In the genomic region with DNA sequence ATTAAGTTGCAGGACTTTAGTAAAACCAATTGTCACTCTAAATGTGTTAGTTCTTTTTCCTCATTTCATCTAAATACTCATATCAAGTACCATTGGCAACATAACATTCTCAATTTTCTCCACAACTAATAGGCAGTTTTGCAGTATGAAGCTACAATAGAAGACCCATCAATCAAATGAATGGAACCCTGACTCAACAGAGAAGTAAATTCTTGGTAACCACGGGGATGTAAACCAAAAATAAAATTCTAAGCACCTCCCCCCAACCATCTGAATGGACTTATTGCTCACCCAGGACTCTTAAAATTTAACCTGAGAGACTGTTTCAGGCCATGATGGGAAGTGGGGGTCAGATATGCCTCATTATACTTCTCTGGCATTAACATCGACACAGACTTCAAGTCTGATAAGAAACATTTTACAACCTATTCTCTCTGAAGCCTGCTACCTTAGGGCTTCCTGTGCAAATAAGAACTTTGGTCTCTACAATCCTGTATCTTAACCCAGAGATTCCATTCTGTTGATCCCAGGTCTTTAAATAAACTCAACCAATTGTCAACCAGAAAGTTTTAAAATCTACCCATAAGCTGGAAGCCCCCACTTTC, we compare ENCODE assay signal across 23 cellular contexts.
DNase-seq lines count a peak whose midpoint lies in the region; ATAC-seq and TF ChIP-seq lines count a peak whose summit lies in the region.
"Had no signal": no experiment of that assay in that cellular context is flagged by ENCODE, and none has a peak within 500 bp of the region (broad histone marks: within the 10 kb centered on the region; RNA-seq: fewer than 3 reads in every experiment).

No MANE protein-coding gene starts in this region.

- no peak for TF ChIP-seq CTCF in OCI-LY3 (IDR thresholded peaks at IDR 0.05; ENCODE audit: low read depth, low read length)
- TF ChIP-seq CTCF in fibroblast of lung (conservative IDR thresholded peaks at IDR 0.05 in 1 of 2, IDR thresholded peaks at IDR 0.05 in 1 of 2; ENCODE audit: low read depth in 1 of 2, low read length in 2 of 2), result no peak
- TF ChIP-seq CTCF in retinal pigment epithelial cell (conservative IDR thresholded peaks at IDR 0.05; ENCODE audit: low read depth, low read length), result no peak

- H3K4me3 ChIP-seq in OCI-LY3 (ENCODE audit: low read length) (no peak overlapping the region), fibroblast of lung (replicated peaks in 1 of 4; ENCODE audit: control extremely low read depth in 1 of 4, insufficient read depth in 1 of 4, low read depth in 3 of 4, low read length in 4 of 4) (no peak overlapping the region), retinal pigment epithelial cell (ENCODE audit: low read length) (no peak overlapping the region)
- H3K4me3 ChIP-seq: cardiac muscle cell, dorsolateral prefrontal cortex, K562, tibial artery had no signal

- H3K79me2 ChIP-seq in OCI-LY3 (ENCODE audit: low read length) (no peaks in the 10 kb centered on the region), fibroblast of lung (ENCODE audit: control insufficient read depth, insufficient read depth, low read length) (no peaks in the 10 kb centered on the region)

- H3K9ac ChIP-seq in OCI-LY3 (ENCODE audit: low read length), result no peak overlapping the region
- no peak overlapping the region for H3K9ac ChIP-seq in fibroblast of lung (ENCODE audit: insufficient read depth, low read length)

- H2AFZ ChIP-seq in OCI-LY3 (ENCODE audit: low read depth, low read length) (no peak overlapping the region), fibroblast of lung (ENCODE audit: low read length) (no peak overlapping the region)

- H3K4me1 ChIP-seq in OCI-LY3 (ENCODE audit: low read length) (peaks cover 4% of the 10 kb centered on the region; the same call in 1 of the 2 replicates), fibroblast of lung (ENCODE audit: control insufficient read depth, extremely low read depth, insufficient read depth, low read length) (no peaks in the 10 kb centered on the region)
- H3K4me1 ChIP-seq: tibial artery had no signal

- ATAC-seq in GM21360 (IDR thresholded peaks at IDR 0.05; ENCODE audit: unreplicated experiment) (peak; percentile 52), GM19351 (IDR thresholded peaks at IDR 0.05; ENCODE audit: unreplicated experiment) (no peak)
- ATAC-seq: CD8-positive, alpha-beta T cell; K562; Panc1; T-helper 17 cell had no signal

- 0 out of 2 replicates have a peak overlapping the region, but pooled peaks have one; percentile 6 for H3K4me2 ChIP-seq in OCI-LY3 (ENCODE audit: low read length)
- no peak overlapping the region for H3K4me2 ChIP-seq in fibroblast of lung (ENCODE audit: extremely low read depth, insufficient read depth, low read length)

- H3K9me3 ChIP-seq in OCI-LY3 (ENCODE audit: insufficient read depth, low read length), result no peaks in the 10 kb centered on the region
- no peaks in the 10 kb centered on the region for H3K9me3 ChIP-seq in fibroblast of lung (ENCODE audit: control insufficient read depth, insufficient read depth, low read depth, low read length)
- H3K9me3 ChIP-seq: tibial artery had no signal

- no peaks in the 10 kb centered on the region for H4K20me1 ChIP-seq in OCI-LY3 (ENCODE audit: insufficient read depth, low read length)
- H4K20me1 ChIP-seq in fibroblast of lung (ENCODE audit: control insufficient read depth, extremely low read depth, insufficient read depth, low read length), result no peaks in the 10 kb centered on the region

- H3K27ac ChIP-seq in OCI-LY3 (ENCODE audit: low read length) (no peak overlapping the region), fibroblast of lung (ENCODE audit: insufficient read depth, low read length) (no peak overlapping the region)
- H3K27ac ChIP-seq: cardiac muscle cell, dorsolateral prefrontal cortex, HL-60, tibial artery had no signal

- DNase-seq in fibroblast of lung (ENCODE audit: low read depth in 2 of 2) (peak; percentile 6 to 24), retinal pigment epithelial cell (ENCODE audit: low read depth) (peak; percentile 19), DMS114 treated with DMSO at 0.1 percent for 48 hours (lab: John Stamatoyannopoulos, UW; ENCODE audit: unreplicated experiment) (no peak), RPMI8226 (no peak)
- DNase-seq in activated CD4-positive, alpha-beta T cell treated with anti-CD3 and anti-CD28 coated beads, Interleukin-2, amount 50 U/mL, for 4 hours, result no peak
- DNase-seq: activated CD4-positive, alpha-beta T cell treated with anti-CD3 and anti-CD28 coated beads, Interleukin-2, amount 10 ng/mL, durations not matched to agents 24 days and 14 days; CD8-positive, alpha-beta T cell; DMS79; dorsolateral prefrontal cortex; kidney; NCI-H187 treated with DMSO at 0.1 percent for 48 hours; NCI-H345; stimulated activated CD4-positive, alpha-beta T cell treated with anti-CD3 and anti-CD28 coated beads, Interleukin-1b, Interleukin-23, amount 100 ng/mL, for 48 hours; stimulated activated naive CD4-positive, alpha-beta T cell treated with Interleukin-2 at 50 U/mL for 16 hours; T-helper 17 cell; tibial artery had no signal

- H3K27me3 ChIP-seq in OCI-LY3 (ENCODE audit: low read depth, low read length), result no peaks in the 10 kb centered on the region
- no peaks in the 10 kb centered on the region for H3K27me3 ChIP-seq in fibroblast of lung (ENCODE audit: control insufficient read depth, insufficient read depth, low read length)
- H3K27me3 ChIP-seq: cardiac muscle cell, dorsolateral prefrontal cortex, tibial artery had no signal

- H3K36me3 ChIP-seq in OCI-LY3 (replicated peaks; ENCODE audit: low read depth, low read length) (no peaks in the 10 kb centered on the region), fibroblast of lung (ENCODE audit: control insufficient read depth, insufficient read depth, low read length) (no peaks in the 10 kb centered on the region)
- H3K36me3 ChIP-seq: cardiac muscle cell, tibial artery had no signal

Comparison
In these comparisons a context has a peak if more than half of its experiments do, and no peak if none do; other contexts are left out.
1. DNase-seq: peak in fibroblast of lung (2 of 2) and retinal pigment epithelial cell (single experiment); none in DMS114 treated with DMSO at 0.1 percent for 48 hours (single experiment), RPMI8226 (single experiment) and activated CD4-positive, alpha-beta T cell treated with anti-CD3 and anti-CD28 coated beads, Interleukin-2, amount 50 U/mL, for 4 hours (0 of 2).